Comparison of ENCODE assay signal across 9 cellular contexts in genomic region chr5:16600397-16600796, GRCh38. TPM values are rescaled to one million over a fixed set of nuclear protein-coding genes. Genes with fewer than 3 reads are reported as not detected.
DNase-seq lines count a peak whose midpoint lies in the region; ATAC-seq, FAIRE-seq and TF ChIP-seq lines count a peak whose summit lies in the region.
"Had no signal": no experiment of that assay in that cellular context is flagged by ENCODE, and none has a peak within 500 bp of the region (broad histone marks: within the 10 kb centered on the region; RNA-seq: fewer than 3 reads in every experiment).

No MANE protein-coding gene starts in this region.

- H3K27me3 ChIP-seq in thyroid gland: no peaks in the 10 kb centered on the region

- H3K4me1 ChIP-seq in kidney (ENCODE audit: control insufficient read depth in 1 of 2, insufficient read depth in 1 of 2, low read depth in 1 of 2, low read length in 2 of 2) (no peaks in the 10 kb centered on the region), thyroid gland (peaks cover 8 to 15% of the 10 kb centered on the region in 2 donors)
- H3K4me1 ChIP-seq: psoas muscle had no signal

- no peak for TF ChIP-seq POLR2A in thyroid gland (IDR thresholded peaks at IDR 0.05)

- FAIRE-seq in kidney (lab: Jason Lieb, UNC): no peak

- DNase-seq in activated CD8-positive, alpha-beta memory T cell treated with anti-CD3 and anti-CD28 coated beads, Interleukin-2, amount 50 U/mL, for 48 hours: peak; percentile 40
- DNase-seq in activated CD8-positive, alpha-beta memory T cell treated with anti-CD3 and anti-CD28 coated beads for 24 hours: no peak
- DNase-seq in anterior cingulate cortex (lab: John Stamatoyannopoulos, UW) (peak in 49 of 58 donors; percentile 13 to 91 (median 67)), kidney (peak; percentile 82), thyroid gland (peak; percentile 85 to 92)

- TF ChIP-seq CTCF in kidney (IDR thresholded peaks at IDR 0.05; ENCODE audit: borderline replicate concordance, extremely low read depth, insufficient read depth) (no peak), thyroid gland (IDR thresholded peaks at IDR 0.05) (no peak)

- ATAC-seq in GM21423 (IDR thresholded peaks at IDR 0.05; ENCODE audit: unreplicated experiment) (no peak), GM19397 (IDR thresholded peaks at IDR 0.05; ENCODE audit: unreplicated experiment) (no peak), HG02973 (IDR thresholded peaks at IDR 0.05; ENCODE audit: unreplicated experiment) (no peak)
- ATAC-seq: psoas muscle had no signal

- intact Hi-C loops in kidney (cut with DNase I): no loop called here
- intact Hi-C loops in thyroid gland (cut with DNase I): no loop called here

- H3K9me3 ChIP-seq in kidney (ENCODE audit: control insufficient read depth in 1 of 2, low read length in 2 of 2) (no peaks in the 10 kb centered on the region), thyroid gland (no peaks in the 10 kb centered on the region)
- H3K9me3 ChIP-seq: psoas muscle had no signal

- no peak overlapping the region for H3K4me3 ChIP-seq in kidney (ENCODE audit: low read length in 2 of 2)
- H3K4me3 ChIP-seq in thyroid gland (replicated peaks in 1 of 3): no peak overlapping the region
- H3K4me3 ChIP-seq: psoas muscle had no signal

- H3K27ac ChIP-seq in kidney (ENCODE audit: low read depth in 2 of 2, low read length in 2 of 2) (no peak overlapping the region), thyroid gland (no peak overlapping the region)
- H3K27ac ChIP-seq: psoas muscle had no signal

- 3 to 9% methylated on average over 6 to 7 of the region's 7 CpGs for WGBS in thyroid gland, 2 donors

- H3K9ac ChIP-seq in kidney (ENCODE audit: low read length in 2 of 2): no peak overlapping the region

- H3K36me3 ChIP-seq in kidney (ENCODE audit: control insufficient read depth in 1 of 2, insufficient read depth in 2 of 2, low read length in 2 of 2) (no peaks in the 10 kb centered on the region), thyroid gland (no peaks in the 10 kb centered on the region)

RNA-seq across cellular contexts. Expression of gene RETREG1, which starts 16.4 kb away (rescaled TPM):
- total RNA-seq in kidney (104 TPM), thyroid gland (10 to 100 TPM; 14.8 to 22.1 (median 17.9) TPM)
- 53.6 TPM for polyA plus RNA-seq in kidney (ENCODE audit: insufficient read depth, low read depth, low replicate concordance)
